In the genomic region with DNA sequence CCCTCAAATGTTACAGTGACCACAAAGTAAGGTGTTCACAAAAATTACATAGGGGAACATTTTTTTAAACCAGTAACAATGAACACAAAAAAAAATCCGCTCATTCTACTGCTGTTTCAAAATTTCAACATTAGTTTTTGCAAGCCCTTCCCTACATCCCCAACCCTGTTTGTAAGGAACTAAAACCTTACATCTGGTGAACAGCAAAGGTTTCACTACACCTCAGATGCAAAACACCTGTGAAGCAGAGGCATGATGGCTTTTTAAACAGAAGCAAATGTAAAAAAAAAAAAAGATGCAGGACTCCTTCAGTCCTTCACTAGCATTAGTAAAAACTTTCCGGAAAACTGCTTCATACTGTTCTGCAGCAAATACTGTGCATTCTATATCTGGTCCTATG, we compare ENCODE assay signal across 9 cellular contexts.
"Had no signal": no experiment of that assay in that cellular context is flagged by ENCODE, and none has a peak within 500 bp of the region (broad histone marks: within the 10 kb centered on the region; RNA-seq: fewer than 3 reads in every experiment).

No MANE protein-coding gene starts in this region.

- H3K27ac Mint-ChIP-seq: GM23338, H9, HFFc6 had no signal

- H3K36me3 ChIP-seq: HAP-1 had no signal

- H3K4me3 Mint-ChIP-seq: GM23338, H9, HFFc6 had no signal

- H2AFZ ChIP-seq: GM23248, GM23338 had no signal

- H3K4me3 ChIP-seq: GM23248, GM23338, HAP-1 had no signal

- DNase-seq: GM23248, GOT3, H7, H9, HCEC 1CT, HFFc6 had no signal

- H3K4me1 Mint-ChIP-seq: GM23338, H9 had no signal

- H3K9ac ChIP-seq: GM23248 had no signal

- H3K4me1 ChIP-seq: HAP-1 had no signal

- ATAC-seq: GM23338, HCT116 had no signal

- H3K9me3 ChIP-seq: HAP-1 had no signal

- H3K27ac ChIP-seq: GM23248 had no signal

- H3K4me2 ChIP-seq: GM23338 had no signal
